8 cellular contexts compared by ENCODE assay signal in the genomic region with DNA sequence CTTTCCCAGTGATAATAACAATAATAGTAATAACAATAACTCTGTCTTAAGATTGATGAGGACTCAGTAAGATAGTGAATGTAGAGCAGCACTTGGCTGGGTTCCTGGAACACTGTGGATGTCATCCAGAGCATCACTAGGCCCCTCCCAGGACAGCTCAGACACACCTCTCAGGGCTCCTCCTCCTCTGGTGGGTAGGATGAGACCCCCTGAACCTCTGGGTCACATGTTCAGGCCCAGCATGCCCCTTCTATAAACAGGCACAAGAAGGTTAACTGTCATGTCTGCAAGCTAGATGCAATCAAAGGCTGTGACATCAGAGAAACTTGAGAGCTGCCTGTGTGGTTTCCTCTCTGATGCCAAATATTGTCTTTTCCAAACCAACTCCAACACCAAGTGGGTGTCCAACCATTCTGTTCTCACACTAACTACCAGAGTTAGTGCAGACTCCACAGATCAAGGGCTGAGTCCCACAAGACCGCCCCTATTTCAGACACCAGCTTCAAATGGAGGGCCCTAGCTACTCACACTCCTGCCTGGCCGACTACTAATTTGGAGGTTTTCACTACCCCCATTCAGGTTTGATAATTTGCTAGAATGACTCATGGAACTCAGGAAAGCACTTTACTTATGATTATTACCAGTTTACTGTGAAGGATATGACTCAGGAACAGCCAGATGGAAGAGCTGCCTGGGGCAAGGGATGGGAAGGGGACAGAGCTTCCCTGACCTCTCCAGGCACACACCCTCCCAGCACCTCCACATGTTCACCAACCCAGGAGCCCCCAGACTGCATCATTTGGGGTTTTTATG. TPM values are rescaled to one million over a fixed set of nuclear protein-coding genes. Genes with fewer than 3 reads are reported as not detected.
A peak's percentile ranks its signal among the peaks of the same experiment; 100 is the strongest.
DNase-seq lines count a peak whose midpoint lies in the region; ATAC-seq lines count a peak whose summit lies in the region.

No MANE protein-coding gene starts in this region.

- peaks cover 18% of the 10 kb centered on the region for H3K4me1 Mint-ChIP-seq in activated naive CD8-positive, alpha-beta T cell treated with anti-CD3 and anti-CD28 coated beads, Interleukin-2, amount 10 ng/mL, durations not matched to agents 7 days and 5 days

- no peak overlapping the region for H3K4ac ChIP-seq in mesenchymal stem cell (ENCODE audit: low read depth in 1 of 2, low read length in 2 of 2)

- H3K14ac ChIP-seq in mesenchymal stem cell (ENCODE audit: low read length in 2 of 2), result no peak overlapping the region

- POLR2A ChIA-PET in activated naive CD8-positive, alpha-beta T cell treated with anti-CD3 and anti-CD28 coated beads, Interleukin-2, amount 10 ng/mL, durations not matched to agents 7 days and 5 days (lab: Charles Lee), result interaction anchor here (1.0 kb wide), 1 partner anchor 52 kb away, joined by 3 read pairs; no protein-coding TSS in a partner anchor

- no peaks in the 10 kb centered on the region for H3K27me3 ChIP-seq in mesenchymal stem cell (ENCODE audit: control insufficient read depth in 1 of 2, insufficient read depth in 1 of 2, low read length in 2 of 2)

- no peaks in the 10 kb centered on the region for H3K79me1 ChIP-seq in mesenchymal stem cell (replicated peaks; ENCODE audit: low read length, poor library complexity, severe bottlenecking)

- H3K4me3 Mint-ChIP-seq in activated naive CD8-positive, alpha-beta T cell treated with anti-CD3 and anti-CD28 coated beads, Interleukin-2, amount 10 ng/mL, durations not matched to agents 7 days and 5 days, result peak overlapping the region; percentile 9

- H3K36me3 Mint-ChIP-seq in activated naive CD8-positive, alpha-beta T cell treated with anti-CD3 and anti-CD28 coated beads, Interleukin-2, amount 10 ng/mL, durations not matched to agents 7 days and 5 days, result no peaks in the 10 kb centered on the region

- H3K4me1 ChIP-seq in mesenchymal stem cell (ENCODE audit: control insufficient read depth, insufficient read depth, low read depth, low read length), result peaks cover 12% of the 10 kb centered on the region

- peak overlapping the region; percentile 33 for H3K9ac ChIP-seq in mesenchymal stem cell (ENCODE audit: low read length)

- H4K8ac ChIP-seq in mesenchymal stem cell (ENCODE audit: low read length), result no peak overlapping the region

- peak; percentile 62 for ATAC-seq in activated naive CD8-positive, alpha-beta T cell treated with anti-CD3 and anti-CD28 coated beads, Interleukin-2, amount 10 ng/mL, durations not matched to agents 7 days and 5 days (ENCODE audit: low read depth)
- ATAC-seq in GM18520 (IDR thresholded peaks at IDR 0.05; ENCODE audit: unreplicated experiment), result no peak

- H3K27ac ChIP-seq in mesenchymal stem cell (ENCODE audit: low read length, poor library complexity, severe bottlenecking), result peak overlapping the region; percentile 69

- H2BK120ac ChIP-seq in mesenchymal stem cell (ENCODE audit: low read depth, low read length), result no peak overlapping the region

- peak overlapping the region in 1 of 2 experiments; percentile 58 for H2BK12ac ChIP-seq in mesenchymal stem cell (ENCODE audit: low read length in 2 of 2)

- peak overlapping the region in 1 of 2 experiments; percentile 78 for H3K18ac ChIP-seq in mesenchymal stem cell (ENCODE audit: low read depth in 1 of 2, low read length in 2 of 2)

- H3K36me3 ChIP-seq in mesenchymal stem cell (ENCODE audit: control insufficient read depth in 1 of 2, insufficient read depth in 2 of 2, low read depth in 1 of 2, low read length in 2 of 2), result no peaks in the 10 kb centered on the region

- no peak overlapping the region for H3K4me3 ChIP-seq in mesenchymal stem cell (ENCODE audit: insufficient read depth in 1 of 2, low read depth in 1 of 2, low read length in 2 of 2)

- no peak overlapping the region for H3K4me2 ChIP-seq in mesenchymal stem cell (ENCODE audit: low read length, poor library complexity, severe bottlenecking)

- H3K23ac ChIP-seq in mesenchymal stem cell (ENCODE audit: low read length in 2 of 2), result no peak overlapping the region

- peak overlapping the region; percentile 87 for H2BK5ac ChIP-seq in mesenchymal stem cell (ENCODE audit: low read depth, low read length, poor library complexity, severe bottlenecking)

- WGBS in mesenchymal stem cell, result 33% methylated on average over 1 of the region's 2 CpGs

- H3K27ac Mint-ChIP-seq in activated naive CD8-positive, alpha-beta T cell treated with anti-CD3 and anti-CD28 coated beads, Interleukin-2, amount 10 ng/mL, durations not matched to agents 7 days and 5 days, result peak overlapping the region; percentile 7

- peaks cover 3% of the 10 kb centered on the region for H3K27me3 Mint-ChIP-seq in activated naive CD8-positive, alpha-beta T cell treated with anti-CD3 and anti-CD28 coated beads, Interleukin-2, amount 10 ng/mL, durations not matched to agents 7 days and 5 days

- no peak overlapping the region for H2AFZ ChIP-seq in mesenchymal stem cell (ENCODE audit: low read depth, low read length)

- peak overlapping the region; percentile 78 for H2AK5ac ChIP-seq in mesenchymal stem cell (ENCODE audit: low read length, severe bottlenecking)

- DNase-seq in DMS53 treated with DMSO at 0.1 percent for 48 hours (lab: John Stamatoyannopoulos, UW; ENCODE audit: unreplicated experiment) (peak; percentile 78), HS-5 (ENCODE audit: low read depth) (peak; percentile 96), mesenchymal stem cell (peak; percentile 91), NCI-H1417 (lab: John Stamatoyannopoulos, UW) (no peak), GM19240 (ENCODE audit: insufficient read length, low spot score) (no peak)
- DNase-seq in activated naive CD8-positive, alpha-beta T cell treated with anti-CD3 and anti-CD28 coated beads, Interleukin-2, amount 10 ng/mL, durations not matched to agents 7 days and 5 days, result no peak
- no peak for DNase-seq in activated effector memory CD4-positive, alpha-beta T cell treated with Interleukin-2 at 50 U/mL for 16 hours

- no peak overlapping the region for H2BK15ac ChIP-seq in mesenchymal stem cell (ENCODE audit: low read depth, poor library complexity, severe bottlenecking)

- no peaks in the 10 kb centered on the region for H3K9me3 ChIP-seq in mesenchymal stem cell (ENCODE audit: control insufficient read depth, low read length)

- H3K9me3 Mint-ChIP-seq in activated naive CD8-positive, alpha-beta T cell treated with anti-CD3 and anti-CD28 coated beads, Interleukin-2, amount 10 ng/mL, durations not matched to agents 7 days and 5 days, result no peaks in the 10 kb centered on the region

- H4K91ac ChIP-seq in mesenchymal stem cell (ENCODE audit: low read length), result no peak overlapping the region

RNA-seq across cellular contexts. Expression of a gene that starts 46.4 kb away (rescaled TPM):
- total RNA-seq in activated naive CD8-positive, alpha-beta T cell treated with anti-CD3 and anti-CD28 coated beads, Interleukin-2, amount 10 ng/mL, durations not matched to agents 7 days and 5 days, result 100 to 1,000 TPM; 197 to 199 TPM
- 154 TPM for polyA plus RNA-seq in mesenchymal stem cell (2013, experiment 1 of 2)
- polyA plus RNA-seq in mesenchymal stem cell (2013, experiment 2 of 2), result 163 TPM

Comparison
In these comparisons a context has a peak if more than half of its experiments do, and no peak if none do; other contexts are left out.
1. DNase-seq: peak in DMS53 treated with DMSO at 0.1 percent for 48 hours (single experiment), HS-5 (single experiment) and mesenchymal stem cell (single experiment); none in activated naive CD8-positive, alpha-beta T cell treated with anti-CD3 and anti-CD28 coated beads, Interleukin-2, amount 10 ng/mL, durations not matched to agents 7 days and 5 days (single experiment), NCI-H1417 (0 of 3), activated effector memory CD4-positive, alpha-beta T cell treated with Interleukin-2 at 50 U/mL for 16 hours (single experiment) and GM19240 (single experiment).